In the genomic region with DNA sequence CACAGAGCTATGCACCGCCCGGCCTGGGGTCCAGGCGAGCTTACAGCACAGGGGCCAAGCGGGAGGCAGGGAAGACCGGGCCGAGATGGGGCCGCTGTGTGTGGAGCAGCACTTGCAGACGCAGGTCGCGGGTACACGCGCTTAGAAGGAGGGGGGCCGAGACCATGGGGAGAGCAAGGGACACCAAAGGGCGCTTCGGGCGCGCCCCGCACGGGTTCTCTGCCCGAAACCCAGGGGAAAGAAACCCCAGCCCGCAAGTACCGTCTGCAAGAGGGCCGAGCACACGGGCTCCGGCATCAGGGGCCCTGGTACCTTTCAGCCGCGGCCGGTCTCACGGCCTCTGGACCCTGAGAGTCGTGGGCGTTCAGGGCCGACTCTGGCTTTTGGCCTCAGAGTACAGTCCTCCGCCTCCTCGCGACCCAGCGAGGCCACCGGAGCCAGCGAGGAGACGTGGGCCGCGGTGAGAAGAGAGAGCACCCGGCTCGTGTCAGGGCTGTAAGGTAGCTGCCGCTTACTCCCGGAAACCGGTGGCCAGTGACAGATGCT, we compare ENCODE assay signal across 8 cellular contexts. TPM values are rescaled to one million over a fixed set of nuclear protein-coding genes. Genes with fewer than 3 reads are reported as not detected.
DNase-seq lines count a peak whose midpoint lies in the region; ATAC-seq and TF ChIP-seq lines count a peak whose summit lies in the region.

No MANE protein-coding gene starts in this region.

- H3K27me3 ChIP-seq in lung (ENCODE audit: control insufficient read depth, insufficient read depth) (no peaks in the 10 kb centered on the region), upper lobe of right lung (no peaks in the 10 kb centered on the region)

- intact Hi-C loops in upper lobe of right lung (cut with DNase I), result no loop called here

- no peaks in the 10 kb centered on the region for H3K9me3 ChIP-seq in lung (ENCODE audit: control insufficient read depth in 2 of 2, insufficient read depth in 1 of 2, low read length in 1 of 2)
- H3K9me3 ChIP-seq in upper lobe of right lung, result no peaks in the 10 kb centered on the region

- 0 to 42% methylated on average over 29 to 46 of the region's 46 CpGs for WGBS in lung, 2 donors

- H3K36me3 ChIP-seq in lung (ENCODE audit: control insufficient read depth in 2 of 2, insufficient read depth in 2 of 2, low read length in 2 of 2) (peaks cover 0 to 2% of the 10 kb centered on the region in 2 donors), upper lobe of right lung (no peaks in the 10 kb centered on the region)

- peak overlapping the region; percentile 82 to 88 for H3K27ac ChIP-seq in lung (ENCODE audit: low read depth in 1 of 2, low read length in 1 of 2)
- peak overlapping the region; percentile 79 for H3K27ac ChIP-seq in upper lobe of right lung

- TF ChIP-seq CTCF in lung (IDR thresholded peaks at IDR 0.05; ENCODE audit: control extremely low read depth, extremely low read depth) (no peak), upper lobe of right lung (IDR thresholded peaks at IDR 0.05) (no peak), GM10266 (IDR thresholded peaks at IDR 0.05; ENCODE audit: control insufficient read depth, insufficient read depth, low read depth, missing control alignments) (no peak)

- peak; percentile 10 for DNase-seq in stimulated activated CD4-positive, alpha-beta T cell treated with anti-CD3 and anti-CD28 coated beads, Interleukin-15, amount 100 ng/mL, for 24 hours
- DNase-seq in stimulated activated CD4-positive, alpha-beta T cell treated with anti-CD3 and anti-CD28 coated beads, Interleukin-12 subunit alpha, Interleukin-12 subunit beta, amount 100 ng/mL, for 4 hours, result no peak
- DNase-seq in RPMI8226 (peak; percentile 3), cerebellar cortex (ENCODE audit: low spot score) (peak; percentile 0), lung (ENCODE audit: low spot score) (no peak), upper lobe of right lung (peak; percentile 66), GM10266 (ENCODE audit: extremely low spot score) (no peak), MV-4-11 (lab: John Stamatoyannopoulos, UW) (no peak)

- ATAC-seq in lung (ENCODE audit: insufficient read depth, low FRiP score) (no peak), upper lobe of right lung (no peak)

- H3K4me3 ChIP-seq in lung (peak overlapping the region; percentile 60), upper lobe of right lung (peak overlapping the region; percentile 69)

- no peaks in the 10 kb centered on the region for H3K4me1 ChIP-seq in lung (ENCODE audit: control insufficient read depth in 2 of 2, insufficient read depth in 2 of 2, low read length in 2 of 2)
- H3K4me1 ChIP-seq in upper lobe of right lung, result no peaks in the 10 kb centered on the region

RNA-seq across cellular contexts. Expression of gene EOLA2, which starts 0.3 kb away (rescaled TPM):
- total RNA-seq in lung, result 10 to 100 TPM; 21.0 to 35.7 TPM
- polyA plus RNA-seq in lung, result 10 to 100 TPM; 20.7 to 31.2 TPM
- 26.3 TPM for total RNA-seq in upper lobe of right lung

RNA-seq across cellular contexts. Expression of gene HSFX4, which starts 8.6 kb away (rescaled TPM):
- total RNA-seq in lung (not detected), upper lobe of right lung (not detected)
- polyA plus RNA-seq in lung, result under 1 TPM in 1 of 2 donors, not detected in 1; 0.03 TPM

RNA-seq across cellular contexts. Expression of gene MAGEA8, which starts 57.0 kb away (rescaled TPM):
- total RNA-seq in lung, result not detected
- polyA plus RNA-seq in lung, result not detected
- total RNA-seq in upper lobe of right lung, result not detected

Comparison
In these comparisons a context has a peak if more than half of its experiments do, and no peak if none do; other contexts are left out.
1. DNase-seq: peak in stimulated activated CD4-positive, alpha-beta T cell treated with anti-CD3 and anti-CD28 coated beads, Interleukin-15, amount 100 ng/mL, for 24 hours (single experiment), RPMI8226 (single experiment), cerebellar cortex (single experiment) and upper lobe of right lung (single experiment); none in stimulated activated CD4-positive, alpha-beta T cell treated with anti-CD3 and anti-CD28 coated beads, Interleukin-12 subunit alpha, Interleukin-12 subunit beta, amount 100 ng/mL, for 4 hours (single experiment), lung (single experiment), GM10266 (single experiment) and MV-4-11 (single experiment).